In genomic region chr17:39753514-39754160, GRCh38 we compare ENCODE assay signal across 8 cellular contexts. TPM values are rescaled to one million over a fixed set of nuclear protein-coding genes. Genes with fewer than 3 reads are reported as not detected.
DNase-seq lines count a peak whose midpoint lies in the region; ATAC-seq and TF ChIP-seq lines count a peak whose summit lies in the region.

No MANE protein-coding gene starts in this region.

- peak overlapping the region; percentile 71 to 99 for H3K27ac ChIP-seq in coronary artery
- H3K27ac ChIP-seq in thyroid gland = peak overlapping the region; percentile 88 to 90 (median 90)

- no peaks in the 10 kb centered on the region for H3K27me3 Mint-ChIP-seq in memory B cell

- intact Hi-C loops in thyroid gland (cut with DNase I) = loop anchor here (5.0 kb wide), 1 partner anchor 131 kb away; no protein-coding TSS in a partner anchor

- ATAC-seq in GM19324 (IDR thresholded peaks at IDR 0.05; ENCODE audit: low FRiP score, unreplicated experiment) (peak; percentile 34), HG03342 (IDR thresholded peaks at IDR 0.05; ENCODE audit: unreplicated experiment) (peak; percentile 26), memory B cell (ENCODE audit: low read depth) (peak; percentile 27)

- DNase-seq in DMS 273 (lab: John Stamatoyannopoulos, UW; ENCODE audit: unreplicated experiment) = peak; percentile 69
- DNase-seq in DMS 273 treated with DMSO at 0.1 percent for 48 hours (lab: John Stamatoyannopoulos, UW) = no peak
- peak; percentile 69 for DNase-seq in SKM-1 (lab: John Stamatoyannopoulos, UW; ENCODE audit: unreplicated experiment)
- peak; percentile 77 for DNase-seq in coronary artery (ENCODE audit: low spot score)
- no peak for DNase-seq in memory B cell (ENCODE audit: low spot score in 2 of 2)
- peak; percentile 59 to 61 for DNase-seq in thyroid gland

- peak overlapping the region; percentile 96 for H3K4me3 ChIP-seq in coronary artery
- peak overlapping the region; percentile 48 to 62 (median 55) for H3K4me3 ChIP-seq in thyroid gland (replicated peaks in 1 of 3)

- TF ChIP-seq CTCF in coronary artery (IDR thresholded peaks at IDR 0.05) (no peak), thyroid gland (IDR thresholded peaks at IDR 0.05) (no peak)

- peaks cover 26 to 43% of the 10 kb centered on the region in 2 donors for H3K4me1 ChIP-seq in thyroid gland

- no peaks in the 10 kb centered on the region for H3K27me3 ChIP-seq in thyroid gland

- no peaks in the 10 kb centered on the region for H3K9me3 Mint-ChIP-seq in memory B cell

- peak overlapping the region; percentile 98 for H3K27ac Mint-ChIP-seq in memory B cell

- no peaks in the 10 kb centered on the region for H3K36me3 Mint-ChIP-seq in memory B cell

- H3K9me3 ChIP-seq in thyroid gland = no peaks in the 10 kb centered on the region

- 49 to 56% methylated on average over 6 of the region's 55 CpGs for WGBS in thyroid gland, 2 donors

- peak; percentile 7 to 15 for TF ChIP-seq POLR2A in thyroid gland (IDR thresholded peaks at IDR 0.05)

- H3K4me3 Mint-ChIP-seq in memory B cell = peak overlapping the region; percentile 79

- no peaks in the 10 kb centered on the region for H3K36me3 ChIP-seq in thyroid gland

- H3K4me1 Mint-ChIP-seq in memory B cell = peaks cover 41% of the 10 kb centered on the region

RNA-seq across cellular contexts. Expression of gene GRB7, which starts 15.9 kb away (rescaled TPM):
- total RNA-seq in thyroid gland = 10 to 100 TPM in 1 of 4 donors, 1 to 10 TPM in 3; 7.1 to 14.0 (median 8.7) TPM

RNA-seq across cellular contexts. Expression of gene MIEN1, which starts 23.3 kb away (rescaled TPM):
- 100 to 1,000 TPM in 1 of 4 donors, 10 to 100 TPM in 3; 39.8 to 134 (median 70.3) TPM for total RNA-seq in thyroid gland

RNA-seq across cellular contexts. Expression of gene ERBB2, which starts 53.8 kb away (rescaled TPM):
- 100 to 1,000 TPM in 3 of 4 donors, 10 to 100 TPM in 1; 74.3 to 170 (median 139) TPM for total RNA-seq in thyroid gland

Comparison
In these comparisons a context has a peak if more than half of its experiments do, and no peak if none do; other contexts are left out.
1. DNase-seq: peak in DMS 273 (single experiment), SKM-1 (single experiment), coronary artery (single experiment) and thyroid gland (2 of 2); none in DMS 273 treated with DMSO at 0.1 percent for 48 hours (single experiment) and memory B cell (0 of 2).
2. Peak in every context shown above with its lines, with median percentiles within 50 percentile points of each other: ATAC-seq.